In genomic region chr11:132792341-132793140, GRCh38 we compare ENCODE assay signal across 1 cellular context.
A peak's percentile ranks its signal among the peaks of the same experiment; 100 is the strongest.
TF ChIP-seq lines count a peak whose summit lies in the region.

No MANE protein-coding gene starts in this region.

TF ChIP-seq in H1, 55 proteins besides CTCF, POLR2A, EP300 and RAD21:
- TF ChIP-seq EGR1 (IDR thresholded peaks at IDR 0.05; ENCODE audit: borderline replicate concordance, low read depth, low read length) (no peak), SRF (IDR thresholded peaks at IDR 0.05; ENCODE audit: low read depth, low read length) (no peak), TBP (IDR thresholded peaks at IDR 0.05; ENCODE audit: low read depth, low read length) (no peak), EZH2 (IDR thresholded peaks at IDR 0.05; ENCODE audit: low read depth, low read length, severe bottlenecking) (no peak), YY1 (IDR thresholded peaks at IDR 0.05; ENCODE audit: low read depth, low read length) (0 out of 2 replicates have a peak, but pooled peaks have one; percentile 18), BACH1 (IDR thresholded peaks at IDR 0.05; ENCODE audit: low read length) (no peak)
